ENCODE assay signal across 8 cellular contexts in genomic region chr7:35037211-35037525, GRCh38. TPM values are rescaled to one million over a fixed set of nuclear protein-coding genes. Genes with fewer than 3 reads are reported as not detected.
A peak's percentile ranks its signal among the peaks of the same experiment; 100 is the strongest.
DNase-seq lines count a peak whose midpoint lies in the region; ATAC-seq and TF ChIP-seq lines count a peak whose summit lies in the region.

DPY19L1 (minus strand) TSS chr7:35037485; CDS start chr7:35037394, 91 bp downstream.

- TF ChIP-seq CTCF in HL-60 (IDR thresholded peaks at IDR 0.05; ENCODE audit: insufficient read depth, low read length) (no peak), upper lobe of left lung (IDR thresholded peaks at IDR 0.05) (no peak)

- peak; percentile 27 for TF ChIP-seq POLR2A in GM19193 (IDR thresholded peaks at IDR 0.05; ENCODE audit: extremely low read depth, insufficient read depth, insufficient read length)
- peak in 2 of 4 donors; percentile 49 to 50 for TF ChIP-seq POLR2A in upper lobe of left lung (IDR thresholded peaks at IDR 0.05)

- peak within 1 kb of the TSS; percentile 96 for H3K4me3 Mint-ChIP-seq in central memory CD8-positive, alpha-beta T cell

- H3K4me2 ChIP-seq in mesenchymal stem cell (ENCODE audit: low read length, poor library complexity, severe bottlenecking), result peak within 1 kb of the TSS; percentile 92

- H2AK5ac ChIP-seq in mesenchymal stem cell (ENCODE audit: low read length, severe bottlenecking), result no peak within 1 kb of the TSS

- H3K36me3 ChIP-seq in mesenchymal stem cell (ENCODE audit: control insufficient read depth in 1 of 2, insufficient read depth in 2 of 2, low read depth in 1 of 2, low read length in 2 of 2), result no peaks in the 10 kb centered on the region
- no peaks in the 10 kb centered on the region for H3K36me3 ChIP-seq in upper lobe of left lung

- no peak for TF ChIP-seq EP300 in upper lobe of left lung (IDR thresholded peaks at IDR 0.05)

- H3K9me3 Mint-ChIP-seq in central memory CD8-positive, alpha-beta T cell, result no peaks in the 10 kb centered on the region

- peak within 1 kb of the TSS; percentile 98 for H3K27ac Mint-ChIP-seq in central memory CD8-positive, alpha-beta T cell (ENCODE audit: low read depth)

- DNase-seq in HL-60 (ENCODE audit: low read depth in 1 of 2, low spot score in 1 of 2) (no peak), mesenchymal stem cell (no peak), upper lobe of left lung (no peak), NCI-H748 (lab: John Stamatoyannopoulos, UW; ENCODE audit: unreplicated experiment) (no peak), globus pallidus (ENCODE audit: low spot score) (no peak)
- no peak for DNase-seq in central memory CD8-positive, alpha-beta T cell (ENCODE audit: low spot score in 2 of 2)
- no peak for DNase-seq in activated CD4-positive, CD25-positive, alpha-beta regulatory T cell treated with anti-CD3 and anti-CD28 coated beads, Interleukin-2, amount 50 U/mL, for 72 hours

- H3K4ac ChIP-seq in mesenchymal stem cell (ENCODE audit: low read depth in 1 of 2, low read length in 2 of 2), result peak within 1 kb of the TSS in 1 of 2 experiments; percentile 74

- peaks cover 41% of the 10 kb centered on the region for H3K4me1 Mint-ChIP-seq in central memory CD8-positive, alpha-beta T cell

- peak within 1 kb of the TSS in 1 of 2 experiments; percentile 29 for H2BK12ac ChIP-seq in mesenchymal stem cell (ENCODE audit: low read length in 2 of 2)

- no peak within 1 kb of the TSS for H3K23ac ChIP-seq in mesenchymal stem cell (ENCODE audit: low read length in 2 of 2)

- H2BK120ac ChIP-seq in mesenchymal stem cell (ENCODE audit: low read depth, low read length), result peak within 1 kb of the TSS; percentile 87

- H3K9me3 ChIP-seq in mesenchymal stem cell (ENCODE audit: control insufficient read depth, low read length), result no peaks in the 10 kb centered on the region
- no peaks in the 10 kb centered on the region for H3K9me3 ChIP-seq in upper lobe of left lung

- peak within 1 kb of the TSS; percentile 79 for H3K4me3 ChIP-seq in HL-60 (replicated peaks; ENCODE audit: insufficient read depth, low read length)
- peak within 1 kb of the TSS; percentile 85 to 91 for H3K4me3 ChIP-seq in mesenchymal stem cell (ENCODE audit: insufficient read depth in 1 of 2, low read depth in 1 of 2, low read length in 2 of 2)
- peak within 1 kb of the TSS; percentile 81 to 94 (median 85) for H3K4me3 ChIP-seq in upper lobe of left lung

- peaks cover 1% of the 10 kb centered on the region for H3K4me1 ChIP-seq in mesenchymal stem cell (ENCODE audit: control insufficient read depth, insufficient read depth, low read depth, low read length)
- peaks cover 21 to 25% (median 24%) of the 10 kb centered on the region in 4 donors for H3K4me1 ChIP-seq in upper lobe of left lung

- H3K27me3 Mint-ChIP-seq in central memory CD8-positive, alpha-beta T cell, result no peaks in the 10 kb centered on the region

- ATAC-seq in central memory CD8-positive, alpha-beta T cell (replicated peaks; ENCODE audit: extremely low read depth, poor library complexity, severe bottlenecking), result no peak
- no peak for ATAC-seq in upper lobe of left lung (ENCODE audit: low FRiP score in 2 of 2)

- no peak within 1 kb of the TSS for H3K14ac ChIP-seq in mesenchymal stem cell (ENCODE audit: low read length in 2 of 2)

- peak within 1 kb of the TSS; percentile 99 for H2BK15ac ChIP-seq in mesenchymal stem cell (ENCODE audit: low read depth, poor library complexity, severe bottlenecking)

- peaks cover 4% of the 10 kb centered on the region for H3K79me1 ChIP-seq in mesenchymal stem cell (replicated peaks; ENCODE audit: low read length, poor library complexity, severe bottlenecking)

- peak within 1 kb of the TSS; percentile 69 for H4K8ac ChIP-seq in mesenchymal stem cell (ENCODE audit: low read length)

- peak within 1 kb of the TSS; percentile 96 for H2BK5ac ChIP-seq in mesenchymal stem cell (ENCODE audit: low read depth, low read length, poor library complexity, severe bottlenecking)

- WGBS in mesenchymal stem cell, result 0% methylated on average over 34 of the region's 48 CpGs
- WGBS in upper lobe of left lung, 2 donors, result 0% methylated on average over 14 of the region's 48 CpGs; no CpG with 5 or more reads in 1 of the 2 donors

- peak within 1 kb of the TSS; percentile 54 to 91 for H3K18ac ChIP-seq in mesenchymal stem cell (ENCODE audit: low read depth in 1 of 2, low read length in 2 of 2)

- H2AFZ ChIP-seq in mesenchymal stem cell (ENCODE audit: low read depth, low read length), result peak within 1 kb of the TSS; percentile 72

- H3K27me3 ChIP-seq in HL-60 (ENCODE audit: insufficient read depth, poor library complexity, severe bottlenecking) (no peaks in the 10 kb centered on the region), mesenchymal stem cell (ENCODE audit: control insufficient read depth in 1 of 2, insufficient read depth in 1 of 2, low read length in 2 of 2) (peaks cover 0 to 4% of the 10 kb centered on the region in 2 experiments), upper lobe of left lung (no peaks in the 10 kb centered on the region)

- H3K27ac ChIP-seq in HL-60 (replicated peaks) (peak within 1 kb of the TSS; percentile 49), mesenchymal stem cell (ENCODE audit: low read length, poor library complexity, severe bottlenecking) (peak within 1 kb of the TSS; percentile 83), upper lobe of left lung (peak within 1 kb of the TSS; percentile 83 to 91 (median 86))

- H3K36me3 Mint-ChIP-seq in central memory CD8-positive, alpha-beta T cell (ENCODE audit: insufficient read depth), result peaks cover 5% of the 10 kb centered on the region

- peak within 1 kb of the TSS; percentile 89 for H3K9ac ChIP-seq in mesenchymal stem cell (ENCODE audit: low read length)

- H4K91ac ChIP-seq in mesenchymal stem cell (ENCODE audit: low read length), result no peak within 1 kb of the TSS

RNA-seq across cellular contexts. Expression of gene DPY19L1, which starts in this region (rescaled TPM):
- polyA plus RNA-seq in mesenchymal stem cell (2013, experiment 1 of 2), result 24.3 TPM
- 25.9 TPM for polyA plus RNA-seq in mesenchymal stem cell (2013, experiment 2 of 2)
- 10 to 100 TPM in 4 of 6 donors, 1 to 10 TPM in 2; 4.2 to 39.1 (median 28.3) TPM for total RNA-seq in upper lobe of left lung
